Comparison of ENCODE assay signal across 26 cellular contexts in genomic region chr19:4358709-4359626, GRCh38. TPM values are rescaled to one million over a fixed set of nuclear protein-coding genes. Genes with fewer than 3 reads are reported as not detected.
A peak's percentile ranks its signal among the peaks of the same experiment; 100 is the strongest.
DNase-seq lines count a peak whose midpoint lies in the region; ATAC-seq lines count a peak whose summit lies in the region.
"Had no signal": no experiment of that assay in that cellular context is flagged by ENCODE, and none has a peak within 500 bp of the region (broad histone marks: within the 10 kb centered on the region; RNA-seq: fewer than 3 reads in every experiment).

No MANE protein-coding gene starts in this region.

- H3K9me3 Mint-ChIP-seq in stimulated activated naive CD8-positive, alpha-beta T cell treated with anti-CD3 and anti-CD28 coated beads, Interleukin-15, Interleukin-2, amounts not matched to agents 100 ng/mL and 50 ng/mL, for 24 hours: no peaks in the 10 kb centered on the region
- H3K9me3 Mint-ChIP-seq in activated T-helper 17 cell treated with anti-CD3 and anti-CD28 coated beads, Interleukin-2, amount 50 U/mL, for 72 hours: no peaks in the 10 kb centered on the region
- H3K9me3 Mint-ChIP-seq: CD8-positive, alpha-beta T cell; nephron; stimulated activated naive CD8-positive, alpha-beta T cell treated with anti-CD3 and anti-CD28 coated beads, Interleukin-15, amount 100 ng/mL, for 72 hours had no signal

- ATAC-seq in stimulated activated naive CD8-positive, alpha-beta T cell treated with anti-CD3 and anti-CD28 coated beads, Interleukin-15, Interleukin-2, amounts not matched to agents 100 U/mL and 50 U/mL, for 24 hours: no peak
- no peak for ATAC-seq in activated T-helper 17 cell treated with anti-CD3 and anti-CD28 coated beads, Interleukin-2, amount 50 U/mL, for 72 hours (replicated peaks)
- ATAC-seq in GM21619 (IDR thresholded peaks at IDR 0.05; ENCODE audit: unreplicated experiment): no peak
- ATAC-seq: body of pancreas; CD8-positive, alpha-beta T cell; mucosa of descending colon; stimulated activated naive CD8-positive, alpha-beta T cell treated with anti-CD3 and anti-CD28 coated beads, Interleukin-15, amount 100 ng/mL, for 72 hours had no signal

- H3K36me3 Mint-ChIP-seq in stimulated activated naive CD8-positive, alpha-beta T cell treated with anti-CD3 and anti-CD28 coated beads, Interleukin-15, Interleukin-2, amounts not matched to agents 100 ng/mL and 50 ng/mL, for 24 hours (ENCODE audit: low read depth): peaks cover 9% of the 10 kb centered on the region
- H3K36me3 Mint-ChIP-seq in activated T-helper 17 cell treated with anti-CD3 and anti-CD28 coated beads, Interleukin-2, amount 50 U/mL, for 72 hours (ENCODE audit: low read depth): peaks cover 54% of the 10 kb centered on the region

- no peak for DNase-seq in stimulated activated naive CD8-positive, alpha-beta T cell treated with anti-CD3 and anti-CD28 coated beads, Interleukin-15, Interleukin-2, amounts not matched to agents 100 U/mL and 50 U/mL, for 24 hours
- DNase-seq in myocyte (ENCODE audit: low read depth) (peak; percentile 1), dedifferentiated amniotic fluid mesenchymal stem cell (ENCODE audit: extremely low spot score) (no peak), DMS153 (lab: John Stamatoyannopoulos, UW) (no peak)
- DNase-seq: ACHN; activated CD4-positive, alpha-beta T cell treated with anti-CD3 and anti-CD28 coated beads for 4 hours; activated T-cell treated with anti-CD3 and anti-CD28 coated beads, Interleukin-2, amount 50 U/mL, for 1 hour; BE2C; body of pancreas; CD8-positive, alpha-beta T cell; cerebellar nuclear complex; EL; hippocampal formation; left colon; mucosa of descending colon; NCI-H2029 treated with DMSO at 0.1 percent for 48 hours; NCI-H526 treated with DMSO at 0.1 percent for 48 hours; Peyer's patch; SIG-M5; stimulated activated naive CD8-positive, alpha-beta T cell treated with anti-CD3 and anti-CD28 coated beads, Interleukin-15, amount 100 ng/mL, for 72 hours; SW 1271 had no signal

- H3K27me3 Mint-ChIP-seq in stimulated activated naive CD8-positive, alpha-beta T cell treated with anti-CD3 and anti-CD28 coated beads, Interleukin-15, Interleukin-2, amounts not matched to agents 100 ng/mL and 50 ng/mL, for 24 hours: no peaks in the 10 kb centered on the region
- H3K27me3 Mint-ChIP-seq in activated T-helper 17 cell treated with anti-CD3 and anti-CD28 coated beads, Interleukin-2, amount 50 U/mL, for 72 hours: no peaks in the 10 kb centered on the region
- H3K27me3 Mint-ChIP-seq: stimulated activated naive CD8-positive, alpha-beta T cell treated with anti-CD3 and anti-CD28 coated beads, Interleukin-15, amount 100 ng/mL, for 72 hours had no signal

- H3K4me3 Mint-ChIP-seq in stimulated activated naive CD8-positive, alpha-beta T cell treated with anti-CD3 and anti-CD28 coated beads, Interleukin-15, Interleukin-2, amounts not matched to agents 100 ng/mL and 50 ng/mL, for 24 hours: no peak overlapping the region
- no peak overlapping the region for H3K4me3 Mint-ChIP-seq in activated T-helper 17 cell treated with anti-CD3 and anti-CD28 coated beads, Interleukin-2, amount 50 U/mL, for 72 hours
- H3K4me3 Mint-ChIP-seq: CD8-positive, alpha-beta T cell; nephron; stimulated activated naive CD8-positive, alpha-beta T cell treated with anti-CD3 and anti-CD28 coated beads, Interleukin-15, amount 100 ng/mL, for 72 hours had no signal

- H3K27ac Mint-ChIP-seq in stimulated activated naive CD8-positive, alpha-beta T cell treated with anti-CD3 and anti-CD28 coated beads, Interleukin-15, Interleukin-2, amounts not matched to agents 100 ng/mL and 50 ng/mL, for 24 hours: peak overlapping the region; percentile 45
- peak overlapping the region; percentile 22 for H3K27ac Mint-ChIP-seq in activated T-helper 17 cell treated with anti-CD3 and anti-CD28 coated beads, Interleukin-2, amount 50 U/mL, for 72 hours
- H3K27ac Mint-ChIP-seq: CD8-positive, alpha-beta T cell; nephron had no signal

- no peaks in the 10 kb centered on the region for H3K4me1 Mint-ChIP-seq in stimulated activated naive CD8-positive, alpha-beta T cell treated with anti-CD3 and anti-CD28 coated beads, Interleukin-15, Interleukin-2, amounts not matched to agents 100 ng/mL and 50 ng/mL, for 24 hours (ENCODE audit: low read depth)
- no peaks in the 10 kb centered on the region for H3K4me1 Mint-ChIP-seq in activated T-helper 17 cell treated with anti-CD3 and anti-CD28 coated beads, Interleukin-2, amount 50 U/mL, for 72 hours

RNA-seq across cellular contexts. Expression of gene MPND, which starts 15.6 kb away (rescaled TPM):
- total RNA-seq in activated T-helper 17 cell treated with anti-CD3 and anti-CD28 coated beads, Interleukin-2, amount 50 U/mL, for 72 hours: 10 to 100 TPM; 15.5 to 19.7 TPM
- total RNA-seq in myocyte: 2.2 and 2.7 TPM in 2 replicates
- polyA plus RNA-seq in myocyte (2012): 12.6 TPM

RNA-seq across cellular contexts. Expression of gene STAP2, which starts 20.3 kb away (rescaled TPM):
- 10 to 100 TPM; 13.3 to 17.4 TPM for total RNA-seq in activated T-helper 17 cell treated with anti-CD3 and anti-CD28 coated beads, Interleukin-2, amount 50 U/mL, for 72 hours
- total RNA-seq in myocyte: 3.1 and 4.5 TPM in 2 replicates
- 3.7 TPM for polyA plus RNA-seq in myocyte (2012)
- total RNA-seq: thoracic aorta had no signal

RNA-seq across cellular contexts. Expression of gene SH3GL1, which starts 41.4 kb away (rescaled TPM):
- total RNA-seq in activated T-helper 17 cell treated with anti-CD3 and anti-CD28 coated beads, Interleukin-2, amount 50 U/mL, for 72 hours: 10 to 100 TPM; 49.1 to 67.1 TPM
- 179 and 258 TPM in 2 replicates for total RNA-seq in myocyte
- 164 TPM for polyA plus RNA-seq in myocyte (2012)

RNA-seq across cellular contexts. Expression of gene CHAF1A, which starts 43.5 kb away (rescaled TPM):
- 10 to 100 TPM; 67.9 to 96.7 TPM for total RNA-seq in activated T-helper 17 cell treated with anti-CD3 and anti-CD28 coated beads, Interleukin-2, amount 50 U/mL, for 72 hours
- 3.1 TPM in 2 replicates for total RNA-seq in myocyte
- polyA plus RNA-seq in myocyte (2012): 3.3 TPM

RNA-seq across cellular contexts. Expression of gene FSD1, which starts 54.6 kb away (rescaled TPM):
- total RNA-seq in activated T-helper 17 cell treated with anti-CD3 and anti-CD28 coated beads, Interleukin-2, amount 50 U/mL, for 72 hours: 10 to 100 TPM in 1 of 2 donors, 1 to 10 TPM in 1; 8.3 to 13.1 TPM
- 2.3 and 2.6 TPM in 2 replicates for total RNA-seq in myocyte
- polyA plus RNA-seq in myocyte (2012): 1.1 TPM
- total RNA-seq: body of pancreas, thoracic aorta had no signal
